ENCODE assay signal across 24 cellular contexts in the genomic region with DNA sequence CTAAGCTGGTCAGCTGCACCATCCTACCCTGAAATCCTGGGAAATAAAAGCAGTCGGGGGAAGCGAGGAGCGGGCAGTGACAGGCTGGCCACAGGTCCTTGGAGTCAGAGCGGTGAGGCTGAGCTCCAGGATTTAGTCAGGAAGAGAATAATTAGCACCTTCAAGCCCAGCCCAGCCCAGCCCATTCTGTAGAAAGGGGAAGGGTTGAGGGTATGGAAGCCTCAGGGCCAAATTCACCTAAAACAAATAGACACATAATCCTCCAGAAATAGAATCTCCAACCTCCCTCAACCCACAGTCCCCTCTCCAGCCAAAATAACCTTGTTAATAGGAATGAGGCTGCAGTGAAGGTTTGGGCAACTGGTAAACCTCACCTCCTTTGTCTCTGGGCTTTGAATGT.
A peak's percentile ranks its signal among the peaks of the same experiment; 100 is the strongest.
DNase-seq lines count a peak whose midpoint lies in the region; ATAC-seq, FAIRE-seq and TF ChIP-seq lines count a peak whose summit lies in the region.
"Had no signal": no experiment of that assay in that cellular context is flagged by ENCODE, and none has a peak within 500 bp of the region (broad histone marks: within the 10 kb centered on the region; RNA-seq: fewer than 3 reads in every experiment).

No MANE protein-coding gene starts in this region.

- DNase-seq in natural killer cell treated with Interleukin-12 subunit alpha and Interleukin-12 subunit beta and Interleukin-15 and Interleukin-18, amount 100 ng/mL, for 72 hours (ENCODE audit: low spot score), result no peak
- no peak for DNase-seq in natural killer cell
- DNase-seq in keratinocyte (ENCODE audit: low read depth, low spot score), result no peak
- DNase-seq in type B pancreatic cell (ENCODE audit: extremely low spot score, unreplicated experiment), result no peak
- DNase-seq in A673 (ENCODE audit: low spot score), result no peak
- no peak for DNase-seq in GM19238 (ENCODE audit: insufficient read length, low spot score)
- DNase-seq in stimulated activated naive CD4-positive, alpha-beta T cell treated with Interleukin-2 at 50 U/mL for 16 hours (lab: John Stamatoyannopoulos, UW), result no peak
- DNase-seq: activated CD4-positive, alpha-beta T cell treated with anti-CD3 and anti-CD28 coated beads, Interleukin-2, amount 10 ng/mL, durations not matched to agents 7 days and 5 days; activated CD8-positive, alpha-beta memory T cell treated with anti-CD3 and anti-CD28 coated beads, Interleukin-2, amount 50 U/mL, for 48 hours; activated effector memory CD4-positive, alpha-beta T cell treated with anti-CD3 and anti-CD28 coated beads, Interleukin-2, amount 50 U/mL, for 16 hours; CD4-positive, alpha-beta memory T cell; DMS79; NCI-H1694; NCI-H2227 treated with DMSO at 0.1 percent for 48 hours; NK-92 treated with Interleukin-12 subunit alpha and Interleukin-12 subunit beta, amount 100 ng/mL, for 24 hours; occipital lobe; stimulated activated CD4-positive, alpha-beta T cell treated with anti-CD3 and anti-CD28 coated beads, Interleukin-2, amount 100 ng/mL, for 24 hours; SW 1271 had no signal

- no peaks in the 10 kb centered on the region for H3K9me1 ChIP-seq in keratinocyte (ENCODE audit: control insufficient read depth, extremely low read depth, insufficient read depth, low read length)

- no TSS peak for BruUV-seq in A673 (replicated peaks; lab: Mats Ljungman, UMichigan)

- intact Hi-C loops in natural killer cell (cut with micrococcal nuclease), result no loop called here
- intact Hi-C loops in A673 (cut with micrococcal nuclease; ENCODE audit: unreplicated experiment), result no loop called here

- H3K27me3 ChIP-seq in keratinocyte (ENCODE audit: control insufficient read depth, extremely low read depth, insufficient read depth, low read length) (no peaks in the 10 kb centered on the region), A673 (replicated peaks; ENCODE audit: insufficient read depth, low read depth, low read length, poor library complexity) (peaks cover 4% of the 10 kb centered on the region)

- CTCF ChIA-PET in A673 (lab: Charles Lee), result no interaction called here

- H3K36me3 ChIP-seq in keratinocyte (ENCODE audit: control insufficient read depth in 2 of 2, extremely low read depth in 1 of 2, insufficient read depth in 2 of 2, low read length in 2 of 2), result no peaks in the 10 kb centered on the region
- no peaks in the 10 kb centered on the region for H3K36me3 ChIP-seq in A673 (ENCODE audit: insufficient read depth, low read length, poor library complexity, severe bottlenecking)
- H3K36me3 ChIP-seq: stomach had no signal

- H2AFZ ChIP-seq in keratinocyte (ENCODE audit: control insufficient read depth, low read length), result no peak overlapping the region

- peak overlapping the region; percentile 30 for H3K4me3 Mint-ChIP-seq in natural killer cell treated with Interleukin-12 subunit alpha and Interleukin-12 subunit beta and Interleukin-15 and Interleukin-18, amount 100 ng/mL, for 72 hours
- H3K4me3 Mint-ChIP-seq in natural killer cell (no peak overlapping the region), brain (peak overlapping the region in 1 of 5 experiments; percentile 46), type B pancreatic cell (no peak overlapping the region)
- H3K4me3 Mint-ChIP-seq: activated CD4-positive, alpha-beta T cell treated with anti-CD3 and anti-CD28 coated beads, Interleukin-2, amount 10 ng/mL, durations not matched to agents 7 days and 5 days; CD4-positive, alpha-beta memory T cell had no signal

- H3K79me2 ChIP-seq in keratinocyte (ENCODE audit: control insufficient read depth, insufficient read depth, low read length), result no peaks in the 10 kb centered on the region

- H3K27ac Mint-ChIP-seq in natural killer cell treated with Interleukin-12 subunit alpha and Interleukin-12 subunit beta and Interleukin-15 and Interleukin-18, amount 100 ng/mL, for 72 hours, result peak overlapping the region in 1 of 2 donors; percentile 26
- H3K27ac Mint-ChIP-seq in natural killer cell (no peak overlapping the region), brain (peak overlapping the region; percentile 66 to 88 (median 86)), type B pancreatic cell (peak overlapping the region; percentile 41)
- H3K27ac Mint-ChIP-seq: activated CD4-positive, alpha-beta T cell treated with anti-CD3 and anti-CD28 coated beads, Interleukin-2, amount 10 ng/mL, durations not matched to agents 7 days and 5 days; CD4-positive, alpha-beta memory T cell had no signal

- peaks cover 14 to 17% of the 10 kb centered on the region in 2 donors for H3K4me1 Mint-ChIP-seq in natural killer cell treated with Interleukin-12 subunit alpha and Interleukin-12 subunit beta and Interleukin-15 and Interleukin-18, amount 100 ng/mL, for 72 hours (ENCODE audit: low read depth in 2 of 2)
- H3K4me1 Mint-ChIP-seq in natural killer cell (peaks cover 0 to 7% of the 10 kb centered on the region in 2 donors), brain (peaks cover 52% of the 10 kb centered on the region), type B pancreatic cell (ENCODE audit: unreplicated experiment) (peaks cover 14% of the 10 kb centered on the region)

- no peak for FAIRE-seq in keratinocyte (lab: Jason Lieb, UNC)
- FAIRE-seq: GM19239, TTC549 had no signal

- no peaks in the 10 kb centered on the region for H4K20me1 ChIP-seq in keratinocyte (ENCODE audit: control insufficient read depth, extremely low read depth, insufficient read depth, low read length)

- no peak for ATAC-seq in natural killer cell treated with Interleukin-12 subunit alpha and Interleukin-12 subunit beta and Interleukin-15 and Interleukin-18, amount 100 ng/mL, for 72 hours
- no peak for ATAC-seq in natural killer cell
- ATAC-seq: HCT116, sciatic nerve had no signal

- dilution Hi-C loops in keratinocyte (cut with MboI; ENCODE audit: extremely low pct_ligation_motif_present, low sequenced_read_pairs), result no loop called here

- peaks cover 30% of the 10 kb centered on the region for H3K4me1 ChIP-seq in keratinocyte (ENCODE audit: control insufficient read depth, extremely low read depth, insufficient read depth, low read length)
- no peaks in the 10 kb centered on the region for H3K4me1 ChIP-seq in A673 (ENCODE audit: insufficient read depth, low read length, poor library complexity, severe bottlenecking)

- H3K9me3 ChIP-seq in keratinocyte (ENCODE audit: control insufficient read depth, low read depth, low read length) (no peaks in the 10 kb centered on the region), A673 (ENCODE audit: low read depth, low read length, poor library complexity, severe bottlenecking) (no peaks in the 10 kb centered on the region)
- H3K9me3 ChIP-seq: stomach had no signal

- peak overlapping the region; percentile 84 for H3K4me2 ChIP-seq in keratinocyte (ENCODE audit: control insufficient read depth, extremely low read depth, insufficient read depth, low read depth, low read length)

- no peak overlapping the region for H3K9ac ChIP-seq in keratinocyte (ENCODE audit: control insufficient read depth, extremely low read depth, insufficient read depth, low read length)

- H3K36me3 Mint-ChIP-seq in natural killer cell treated with Interleukin-12 subunit alpha and Interleukin-12 subunit beta and Interleukin-15 and Interleukin-18, amount 100 ng/mL, for 72 hours, result no peaks in the 10 kb centered on the region
- no peaks in the 10 kb centered on the region for H3K36me3 Mint-ChIP-seq in natural killer cell
- H3K36me3 Mint-ChIP-seq in brain, result no peaks in the 10 kb centered on the region
- H3K36me3 Mint-ChIP-seq in type B pancreatic cell, result no peaks in the 10 kb centered on the region
- H3K36me3 Mint-ChIP-seq: CD4-positive, alpha-beta memory T cell had no signal

- H3K4me3 ChIP-seq in keratinocyte (ENCODE audit: control insufficient read depth in 2 of 3, extremely low read depth in 1 of 3, insufficient read depth in 2 of 3, low read depth in 1 of 3, low read length in 3 of 3), result no peak overlapping the region
- no peak overlapping the region for H3K4me3 ChIP-seq in A673 (ENCODE audit: low read depth, low read length, poor library complexity, severe bottlenecking)
- H3K4me3 ChIP-seq: stomach had no signal

- H3K27me3 Mint-ChIP-seq in natural killer cell treated with Interleukin-12 subunit alpha and Interleukin-12 subunit beta and Interleukin-15 and Interleukin-18, amount 100 ng/mL, for 72 hours, result peaks cover 41 to 51% of the 10 kb centered on the region in 2 donors
- peaks cover 72 to 82% of the 10 kb centered on the region in 2 donors for H3K27me3 Mint-ChIP-seq in natural killer cell (ENCODE audit: low read depth in 2 of 2)
- peaks cover 3% of the 10 kb centered on the region for H3K27me3 Mint-ChIP-seq in brain
- H3K27me3 Mint-ChIP-seq in type B pancreatic cell, result peaks cover 8% of the 10 kb centered on the region

- H3K27ac ChIP-seq in keratinocyte (ENCODE audit: control insufficient read depth, insufficient read depth, low read length) (peak overlapping the region; percentile 76), A673 (ENCODE audit: low read depth, low read length, poor library complexity, severe bottlenecking) (no peak overlapping the region)
- H3K27ac ChIP-seq: stomach had no signal

- POLR2A ChIA-PET in A673 (lab: Charles Lee; ENCODE audit: low non-redundant PET), result no interaction called here

- H3K9me3 Mint-ChIP-seq in natural killer cell treated with Interleukin-12 subunit alpha and Interleukin-12 subunit beta and Interleukin-15 and Interleukin-18, amount 100 ng/mL, for 72 hours, result no peaks in the 10 kb centered on the region
- H3K9me3 Mint-ChIP-seq in natural killer cell (no peaks in the 10 kb centered on the region), brain (peaks cover 0 to 5% (median 0%) of the 10 kb centered on the region in 5 experiments), type B pancreatic cell (no peaks in the 10 kb centered on the region)
- H3K9me3 Mint-ChIP-seq: activated CD4-positive, alpha-beta T cell treated with anti-CD3 and anti-CD28 coated beads, Interleukin-2, amount 10 ng/mL, durations not matched to agents 7 days and 5 days; CD4-positive, alpha-beta memory T cell had no signal

- TF ChIP-seq CTCF in natural killer cell (IDR thresholded peaks at IDR 0.05) (no peak), brain (conservative IDR thresholded peaks at IDR 0.05) (no peak), keratinocyte (optimal IDR thresholded peaks at IDR 0.05 in 1 of 3, IDR thresholded peaks at IDR 0.05 in 1 of 3, conservative IDR thresholded peaks at IDR 0.05 in 1 of 3; ENCODE audit: extremely low read depth in 1 of 3, insufficient read depth in 2 of 3, low read length in 3 of 3) (no peak), type B pancreatic cell (conservative IDR thresholded peaks at IDR 0.05) (no peak), A673 (conservative IDR thresholded peaks at IDR 0.05; ENCODE audit: low read depth, low read length) (no peak)

Comparison
In these comparisons a context has a peak if more than half of its experiments do, and no peak if none do; other contexts are left out.
1. H3K27ac Mint-ChIP-seq: peak in brain (5 of 5) and type B pancreatic cell (single experiment); none in natural killer cell (0 of 2).